Comparison of ENCODE assay signal across 8 cellular contexts in the genomic region with DNA sequence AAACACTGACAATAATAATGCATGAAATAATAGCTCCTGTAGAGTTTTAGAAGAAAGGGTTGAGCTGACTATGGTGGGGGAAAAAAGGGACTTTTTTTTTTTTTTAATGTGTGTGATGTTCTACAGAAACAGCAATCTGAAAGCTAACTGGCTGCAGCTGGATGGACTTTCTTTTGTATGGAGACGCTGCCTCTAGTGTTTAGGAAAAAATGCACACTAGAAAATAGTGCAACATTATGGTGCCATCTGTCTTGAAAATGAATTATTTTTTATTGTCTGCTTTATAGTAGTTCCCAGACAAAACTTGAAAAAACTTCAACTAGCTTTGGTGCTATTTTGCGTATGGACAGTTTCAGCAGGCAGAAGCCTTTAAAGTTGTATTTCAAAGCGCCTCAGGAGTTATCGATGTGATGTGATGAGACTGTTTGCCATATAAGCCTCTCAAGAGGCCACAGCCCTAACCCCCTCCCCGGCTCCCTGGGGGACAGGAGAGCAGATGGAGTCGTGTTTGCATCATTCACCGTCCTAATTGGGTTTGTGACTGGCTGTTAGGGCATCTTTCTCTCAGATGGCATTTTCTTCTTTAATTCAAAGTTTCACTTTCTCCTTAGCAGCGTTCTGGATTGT.
DNase-seq lines count a peak whose midpoint lies in the region; ATAC-seq, FAIRE-seq and TF ChIP-seq lines count a peak whose summit lies in the region.

No MANE protein-coding gene starts in this region.

- H3K4me1 ChIP-seq in K562 (replicated peaks in 1 of 2; ENCODE audit: control insufficient read depth in 2 of 2, insufficient read depth in 2 of 2, low read length in 2 of 2), result no peaks in the 10 kb centered on the region; a peak in 1 of 5 replicates

- H3K4me3 ChIP-seq in K562, result no peak overlapping the region

- H3K27ac ChIP-seq in K562 (ENCODE audit: extremely low read depth, low read depth, low read length), result no peak overlapping the region

- TF ChIP-seq EP300 in K562 (IDR thresholded peaks at IDR 0.05; ENCODE audit: low read length), result no peak

- H3K27me3 ChIP-seq in K562 (ENCODE audit: control insufficient read depth in 2 of 2, insufficient read depth in 2 of 2, low read length in 2 of 2), result no peaks in the 10 kb centered on the region

- TF ChIP-seq CTCF in K562 (IDR thresholded peaks at IDR 0.05 in 2 of 3, conservative IDR thresholded peaks at IDR 0.05 in 1 of 3; ENCODE audit: insufficient read depth in 2 of 3, low read depth in 1 of 3, low read length in 3 of 3), result peak; percentile 61 to 99 (median 97)

- no TSS peak for BruUV-seq in K562 (replicated peaks; lab: Mats Ljungman, UMichigan)

- FAIRE-seq in K562 (lab: Jason Lieb, UNC), result no peak

- no peak for TF ChIP-seq POLR2A in K562 (conservative IDR thresholded peaks at IDR 0.05)

- intact Hi-C loops in K562 (cut with micrococcal nuclease), result loop anchor here (1.0 to 5.0 kb wide), 5 partner anchors 87 to 479 kb away; a partner anchor contains a TSS

- peak; percentile 87 for ATAC-seq in K562
- no peak for ATAC-seq in GM21367 (IDR thresholded peaks at IDR 0.05; ENCODE audit: unreplicated experiment)
- no peak for ATAC-seq in HG03139 (IDR thresholded peaks at IDR 0.05; ENCODE audit: unreplicated experiment)
- no peak for ATAC-seq in GM19455 (IDR thresholded peaks at IDR 0.05; ENCODE audit: unreplicated experiment)

- no peaks in the 10 kb centered on the region for H4K20me1 ChIP-seq in K562 (replicated peaks; ENCODE audit: control insufficient read depth, insufficient read depth, low read length)

- no peaks in the 10 kb centered on the region for H3K9me3 ChIP-seq in K562 (replicated peaks; ENCODE audit: control insufficient read depth, insufficient read depth, low read depth, low read length)

- H3K36me3 ChIP-seq in K562 (ENCODE audit: control insufficient read depth, insufficient read depth, low read length), result no peaks in the 10 kb centered on the region

- CTCF ChIA-PET in K562 (lab: Yijun Ruan, JAX; ENCODE audit: low intra/inter-chr PET ratio), result interaction anchor here (0.6 to 1.8 kb wide), 7 partner anchors 76 to 554 kb away, joined by 3 to 20 read pairs (median 5); no protein-coding TSS in a partner anchor

- H2AFZ ChIP-seq in K562 (ENCODE audit: low read depth, low read length), result no peak overlapping the region

- no peak overlapping the region for H3K4me2 ChIP-seq in K562 (ENCODE audit: insufficient read depth, low read length)

- WGBS in K562 (ENCODE audit: insufficient coverage, low coverage, missing lambda C conversion rate), result 36% methylated on average over 8 of the region's 8 CpGs

- POLR2A ChIA-PET in K562 (lab: Yijun Ruan, JAX), result interaction anchor here (0.6 to 1.7 kb wide), 2 partner anchors 10 to 242 kb away, joined by 3 to 8 read pairs; no protein-coding TSS in a partner anchor

- no peak overlapping the region for H3K9ac ChIP-seq in K562 (ENCODE audit: insufficient read depth in 1 of 2, low read depth in 2 of 2, low read length in 2 of 2)

- no peaks in the 10 kb centered on the region for H3K9me1 ChIP-seq in K562 (ENCODE audit: control insufficient read depth, insufficient read depth, low read length)

- DNase-seq in Caki2 (ENCODE audit: low read depth), result peak; percentile 38
- DNase-seq in NCI-H1417 (lab: John Stamatoyannopoulos, UW), result peak; percentile 69 to 85 (median 83)
- peak in 1 of 4 experiments; percentile 38 for DNase-seq in K562 (ENCODE audit: extremely low read depth in 1 of 4, low spot score in 3 of 4)
- DNase-seq in left kidney (ENCODE audit: low read depth, low spot score), result peak; percentile 70
- no peak for DNase-seq in activated CD4-positive, alpha-beta T cell treated with anti-CD3 and anti-CD28 coated beads, Interleukin-2, amount 50 U/mL, for 48 hours

- in situ Hi-C loops in Caki2 (cut with HindIII; ENCODE audit: low pct_unique_long_range_greater_than_20kb, low sequenced_read_pairs) (no loop called here), K562 (cut with MboI) (no loop called here)

- TF ChIP-seq RAD21 in K562 (CRISPR knock-in tag; conservative IDR thresholded peaks at IDR 0.05 in 1 of 2, IDR thresholded peaks at IDR 0.05 in 1 of 2), result peak; percentile 78 to 88

- no peaks in the 10 kb centered on the region for H3K79me2 ChIP-seq in K562 (ENCODE audit: control insufficient read depth, insufficient read depth, low read length)

TF ChIP-seq in K562, 482 proteins besides CTCF, POLR2A, EP300 and RAD21:
- TF ChIP-seq, protein P1, sequence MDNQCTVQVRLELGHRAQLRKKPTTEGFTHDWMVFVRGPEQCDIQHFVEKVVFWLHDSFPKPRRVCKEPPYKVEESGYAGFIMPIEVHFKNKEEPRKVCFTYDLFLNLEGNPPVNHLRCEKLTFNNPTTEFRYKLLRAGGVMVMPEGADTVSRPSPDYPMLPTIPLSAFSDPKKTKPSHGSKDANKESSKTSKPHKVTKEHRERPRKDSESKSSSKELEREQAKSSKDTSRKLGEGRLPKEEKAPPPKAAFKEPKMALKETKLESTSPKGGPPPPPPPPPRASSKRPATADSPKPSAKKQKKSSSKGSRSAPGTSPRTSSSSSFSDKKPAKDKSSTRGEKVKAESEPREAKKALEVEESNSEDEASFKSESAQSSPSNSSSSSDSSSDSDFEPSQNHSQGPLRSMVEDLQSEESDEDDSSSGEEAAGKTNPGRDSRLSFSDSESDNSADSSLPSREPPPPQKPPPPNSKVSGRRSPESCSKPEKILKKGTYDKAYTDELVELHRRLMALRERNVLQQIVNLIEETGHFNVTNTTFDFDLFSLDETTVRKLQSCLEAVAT (IDR thresholded peaks at IDR 0.05), result peak in 1 of 2 experiments; percentile 55; a peak in 1 of 4 replicates
- TF ChIP-seq KLF16 (IDR thresholded peaks at IDR 0.05), result peak; percentile 31; the same call in 1 of the 2 replicates
- no peak for TF ChIP-seq ARID1B (IDR thresholded peaks at IDR 0.05)
- peak; percentile 71; the same call in 1 of the 2 replicates for TF ChIP-seq ZNF384 (IDR thresholded peaks at IDR 0.05; ENCODE audit: low read depth, low read length)
- no peak for TF ChIP-seq RUNX1 (IDR thresholded peaks at IDR 0.05; ENCODE audit: low read depth)
- peak; percentile 66 for TF ChIP-seq ARID2 (IDR thresholded peaks at IDR 0.05)
- TF ChIP-seq, protein P2, sequence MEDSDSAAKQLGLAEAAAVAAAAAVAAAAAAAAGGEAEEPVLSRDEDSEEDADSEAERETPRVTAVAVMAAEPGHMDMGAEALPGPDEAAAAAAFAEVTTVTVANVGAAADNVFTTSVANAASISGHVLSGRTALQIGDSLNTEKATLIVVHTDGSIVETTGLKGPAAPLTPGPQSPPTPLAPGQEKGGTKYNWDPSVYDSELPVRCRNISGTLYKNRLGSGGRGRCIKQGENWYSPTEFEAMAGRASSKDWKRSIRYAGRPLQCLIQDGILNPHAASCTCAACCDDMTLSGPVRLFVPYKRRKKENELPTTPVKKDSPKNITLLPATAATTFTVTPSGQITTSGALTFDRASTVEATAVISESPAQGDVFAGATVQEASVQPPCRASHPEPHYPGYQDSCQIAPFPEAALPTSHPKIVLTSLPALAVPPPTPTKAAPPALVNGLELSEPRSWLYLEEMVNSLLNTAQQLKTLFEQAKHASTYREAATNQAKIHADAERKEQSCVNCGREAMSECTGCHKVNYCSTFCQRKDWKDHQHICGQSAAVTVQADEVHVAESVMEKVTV (CRISPR knock-in tag; IDR thresholded peaks at IDR 0.05), result peak; percentile 54; the same call in 1 of the 2 replicates
- peak; percentile 36; the same call in 1 of the 2 replicates for TF ChIP-seq SMC3 (conservative IDR thresholded peaks at IDR 0.05; ENCODE audit: insufficient read depth, low read depth, low read length)
- TF ChIP-seq CC2D1A (IDR thresholded peaks at IDR 0.05), result 0 out of 2 replicates have a peak, but pooled peaks have one; percentile 40

Comparison
In these comparisons a context has a peak if more than half of its experiments do, and no peak if none do; other contexts are left out.
1. DNase-seq: peak in Caki2 (single experiment), NCI-H1417 (3 of 3) and left kidney (single experiment); none in activated CD4-positive, alpha-beta T cell treated with anti-CD3 and anti-CD28 coated beads, Interleukin-2, amount 50 U/mL, for 48 hours (0 of 2).